ENCODE assay signal across 1 cellular context in genomic region chr1:40039245-40039756, GRCh38.
TF ChIP-seq lines count a peak whose summit lies in the region.

No MANE protein-coding gene starts in this region.

TF ChIP-seq in H1, 55 proteins besides CTCF, POLR2A, EP300 and RAD21 (continued from another document):
- TF ChIP-seq CHD7 (IDR thresholded peaks at IDR 0.05; ENCODE audit: insufficient replicate concordance, low read length), result peak; percentile 16
- TF ChIP-seq ZNF274 (IDR thresholded peaks at IDR 0.05; ENCODE audit: borderline replicate concordance, extremely low read depth, low read length), result no peak
- TF ChIP-seq PHF8 (conservative IDR thresholded peaks at IDR 0.05; ENCODE audit: low read depth, low read length), result no peak
- TF ChIP-seq SAP30 (IDR thresholded peaks at IDR 0.05; ENCODE audit: insufficient read depth, insufficient replicate concordance, low read length), result peak; percentile 34
- no peak for TF ChIP-seq MAFK (IDR thresholded peaks at IDR 0.05; ENCODE audit: low read depth, low read length)
TF ChIP-seq in H1: peak in this region for 2.
